6 cellular contexts compared by ENCODE assay signal in the genomic region with DNA sequence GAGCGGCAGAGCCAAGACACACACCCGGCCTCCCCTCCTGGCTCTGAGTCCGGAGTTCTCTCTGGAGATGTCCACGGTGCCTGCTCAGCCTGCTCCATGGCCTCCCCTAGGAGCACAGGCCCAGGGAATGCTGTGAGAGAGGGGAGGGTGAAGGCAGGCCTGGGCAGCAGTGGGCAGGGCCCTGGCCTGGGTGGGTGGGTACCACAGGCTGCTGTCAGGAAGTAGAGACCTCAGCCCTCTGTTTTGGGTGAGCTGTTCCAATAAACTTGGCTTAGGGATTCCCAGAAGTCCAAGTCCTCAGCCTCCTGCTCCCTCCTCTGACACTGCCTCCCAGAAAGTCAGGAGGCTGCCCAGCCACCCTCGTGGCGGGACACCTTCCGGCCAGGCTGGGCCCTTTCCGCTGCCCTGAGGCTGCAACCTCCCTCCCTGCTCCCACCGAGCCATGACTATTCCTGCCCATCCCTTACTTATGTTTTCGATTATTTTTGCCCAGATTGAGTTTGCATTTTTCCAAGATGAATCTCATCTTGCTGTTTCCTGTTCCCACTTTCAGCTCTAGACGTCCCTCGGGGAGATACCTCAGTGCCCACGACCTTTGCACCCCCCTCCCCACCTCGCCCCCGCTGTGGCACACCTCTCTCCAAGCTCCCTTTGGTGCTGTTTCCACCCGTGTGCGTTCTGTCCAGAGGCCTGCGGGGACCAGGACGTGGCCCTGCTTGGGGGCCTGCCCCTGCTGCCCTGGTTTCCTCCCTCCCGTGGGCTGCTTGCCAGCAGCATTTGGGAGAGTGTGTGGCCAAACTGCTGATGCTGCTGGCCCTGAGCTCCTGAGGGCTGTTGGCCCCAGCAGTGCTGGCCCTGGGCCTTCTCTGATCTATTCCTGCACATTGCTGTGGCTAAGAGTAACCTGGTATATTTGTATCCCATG. TPM values are rescaled to one million over a fixed set of nuclear protein-coding genes. Genes with fewer than 3 reads are reported as not detected.
A peak's percentile ranks its signal among the peaks of the same experiment; 100 is the strongest.
DNase-seq lines count a peak whose midpoint lies in the region; ATAC-seq and TF ChIP-seq lines count a peak whose summit lies in the region.

No MANE protein-coding gene starts in this region.

- no peaks in the 10 kb centered on the region for H3K9me3 Mint-ChIP-seq in activated naive CD8-positive, alpha-beta T cell treated with anti-CD3 and anti-CD28 coated beads, Interleukin-2, amount 50 U/mL, for 24 hours
- H3K9me3 Mint-ChIP-seq in activated naive CD8-positive, alpha-beta T cell treated with anti-CD3 and anti-CD28 coated beads for 36 hours, result no peaks in the 10 kb centered on the region

- H3K9me3 ChIP-seq in vagina, result no peaks in the 10 kb centered on the region

- H3K4me3 Mint-ChIP-seq in activated naive CD8-positive, alpha-beta T cell treated with anti-CD3 and anti-CD28 coated beads, Interleukin-2, amount 50 U/mL, for 24 hours, result no peak overlapping the region
- H3K4me3 Mint-ChIP-seq in activated naive CD8-positive, alpha-beta T cell treated with anti-CD3 and anti-CD28 coated beads for 36 hours, result no peak overlapping the region

- H3K27me3 Mint-ChIP-seq in activated naive CD8-positive, alpha-beta T cell treated with anti-CD3 and anti-CD28 coated beads, Interleukin-2, amount 50 U/mL, for 24 hours, result peaks cover 1% of the 10 kb centered on the region
- H3K27me3 Mint-ChIP-seq in activated naive CD8-positive, alpha-beta T cell treated with anti-CD3 and anti-CD28 coated beads for 36 hours, result peaks cover 4% of the 10 kb centered on the region

- H3K27me3 ChIP-seq in vagina, result no peaks in the 10 kb centered on the region

- H3K36me3 ChIP-seq in vagina, result no peaks in the 10 kb centered on the region

- peak; percentile 33 for ATAC-seq in activated naive CD8-positive, alpha-beta T cell treated with anti-CD3 and anti-CD28 coated beads, Interleukin-2, amount 50 U/mL, for 24 hours
- ATAC-seq in GM21423 (IDR thresholded peaks at IDR 0.05; ENCODE audit: unreplicated experiment), result no peak

- H3K4me1 ChIP-seq in vagina, result peaks cover 63% of the 10 kb centered on the region

- intact Hi-C loops in vagina (cut with DNase I), result no loop called here

- peaks cover 6% of the 10 kb centered on the region for H3K4me1 Mint-ChIP-seq in activated naive CD8-positive, alpha-beta T cell treated with anti-CD3 and anti-CD28 coated beads, Interleukin-2, amount 50 U/mL, for 24 hours
- H3K4me1 Mint-ChIP-seq in activated naive CD8-positive, alpha-beta T cell treated with anti-CD3 and anti-CD28 coated beads for 36 hours, result peaks cover 2% of the 10 kb centered on the region

- no peaks in the 10 kb centered on the region for H3K36me3 Mint-ChIP-seq in activated naive CD8-positive, alpha-beta T cell treated with anti-CD3 and anti-CD28 coated beads, Interleukin-2, amount 50 U/mL, for 24 hours (ENCODE audit: low read depth)
- H3K36me3 Mint-ChIP-seq in activated naive CD8-positive, alpha-beta T cell treated with anti-CD3 and anti-CD28 coated beads for 36 hours, result no peaks in the 10 kb centered on the region

- no peak for DNase-seq in activated naive CD8-positive, alpha-beta T cell treated with anti-CD3 and anti-CD28 coated beads, Interleukin-2, amount 50 U/mL, for 24 hours
- DNase-seq in activated naive CD8-positive, alpha-beta T cell treated with anti-CD3 and anti-CD28 coated beads for 36 hours, result no peak
- DNase-seq in islet precursor cell (peak; percentile 71), vagina (ENCODE audit: extremely low spot score in 2 of 2) (no peak)
- no peak for DNase-seq in stimulated activated CD4-positive, alpha-beta T cell treated with anti-CD3 and anti-CD28 coated beads, Interleukin-4, amount 100 ng/mL, for 4 hours

- TF ChIP-seq CTCF in vagina (IDR thresholded peaks at IDR 0.05), result no peak

- H3K27ac Mint-ChIP-seq in activated naive CD8-positive, alpha-beta T cell treated with anti-CD3 and anti-CD28 coated beads, Interleukin-2, amount 50 U/mL, for 24 hours, result no peak overlapping the region
- no peak overlapping the region for H3K27ac Mint-ChIP-seq in activated naive CD8-positive, alpha-beta T cell treated with anti-CD3 and anti-CD28 coated beads for 36 hours

- peak overlapping the region; percentile 79 for H3K27ac ChIP-seq in vagina

- no peak overlapping the region for H3K4me3 ChIP-seq in vagina

- TF ChIP-seq POLR2A in vagina (IDR thresholded peaks at IDR 0.05), result no peak

RNA-seq across cellular contexts. Expression of a gene that starts 5.8 kb away (rescaled TPM):
- 10 to 100 TPM; 32.5 to 35.2 TPM for total RNA-seq in activated naive CD8-positive, alpha-beta T cell treated with anti-CD3 and anti-CD28 coated beads for 36 hours
- 31.4 TPM for total RNA-seq in vagina

RNA-seq across cellular contexts. Expression of a gene that starts 16.0 kb away (rescaled TPM):
- total RNA-seq in activated naive CD8-positive, alpha-beta T cell treated with anti-CD3 and anti-CD28 coated beads for 36 hours, result 10 to 100 TPM; 32.6 to 38.3 TPM
- total RNA-seq in vagina, result 321 TPM

RNA-seq across cellular contexts. Expression of a gene that starts 22.8 kb away (rescaled TPM):
- total RNA-seq in activated naive CD8-positive, alpha-beta T cell treated with anti-CD3 and anti-CD28 coated beads for 36 hours, result under 1 TPM; 0.34 to 0.43 TPM
- total RNA-seq in vagina, result not detected

RNA-seq across cellular contexts. Expression of a gene that starts 35.2 kb away (rescaled TPM):
- 100 to 1,000 TPM; 287 to 296 TPM for total RNA-seq in activated naive CD8-positive, alpha-beta T cell treated with anti-CD3 and anti-CD28 coated beads for 36 hours
- total RNA-seq in vagina, result 42.0 TPM

RNA-seq across cellular contexts. Expression of a gene that starts 43.7 kb away (rescaled TPM):
- 100 to 1,000 TPM; 131 to 136 TPM for total RNA-seq in activated naive CD8-positive, alpha-beta T cell treated with anti-CD3 and anti-CD28 coated beads for 36 hours
- total RNA-seq in vagina, result 100 TPM
